ENCODE assay signal across 21 cellular contexts in the genomic region with DNA sequence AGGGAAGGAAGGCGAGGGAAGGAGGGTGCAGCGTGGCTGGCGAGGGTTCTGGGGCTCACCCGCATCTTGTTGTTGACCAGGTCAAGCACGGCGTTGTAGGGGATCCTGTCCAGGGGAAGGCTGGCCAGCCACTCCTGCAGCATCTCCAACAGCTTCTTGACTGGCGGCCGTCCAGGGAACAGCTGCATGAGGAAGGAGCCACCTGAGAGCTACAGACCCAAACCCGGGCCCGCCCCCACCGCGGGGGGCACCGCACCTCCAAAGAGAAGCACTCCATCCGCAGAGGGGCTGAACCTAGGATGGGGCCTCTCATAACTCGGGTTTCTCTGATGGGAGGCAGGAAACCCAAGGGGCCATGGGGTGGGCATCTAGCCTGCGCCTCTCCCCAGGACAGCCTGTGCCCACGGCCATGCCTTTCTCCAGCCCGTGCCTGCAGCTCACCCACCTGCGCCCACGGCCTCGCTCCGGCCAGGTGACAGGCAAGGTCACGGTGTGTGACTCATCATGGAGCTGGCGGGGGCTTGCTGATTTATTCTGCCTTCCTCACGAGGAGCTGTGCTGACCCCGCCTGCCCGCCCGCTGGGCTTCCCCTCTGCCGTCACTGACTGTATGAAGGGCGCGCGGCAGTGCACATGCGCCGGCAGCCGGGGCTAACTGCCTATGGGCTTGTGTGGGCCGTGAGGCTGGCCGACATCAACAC. TPM values are rescaled to one million over a fixed set of nuclear protein-coding genes. Genes with fewer than 3 reads are reported as not detected.
DNase-seq lines count a peak whose midpoint lies in the region; ATAC-seq, FAIRE-seq and TF ChIP-seq lines count a peak whose summit lies in the region.
"Had no signal": no experiment of that assay in that cellular context is flagged by ENCODE, and none has a peak within 500 bp of the region (broad histone marks: within the 10 kb centered on the region; RNA-seq: fewer than 3 reads in every experiment).

No MANE protein-coding gene starts in this region.

- peaks cover 3% of the 10 kb centered on the region for H3K9me1 ChIP-seq in K562 (ENCODE audit: control insufficient read depth, insufficient read depth, low read length)

- POLR2A ChIA-PET in K562 (lab: Yijun Ruan, JAX), result interaction anchor here (0.7 to 1.6 kb wide), 6 partner anchors 8 to 78 kb away, joined by 3 to 5 read pairs (median 4); no protein-coding TSS in a partner anchor

- FAIRE-seq in K562 (lab: Jason Lieb, UNC), result no peak
- FAIRE-seq: A549, D721Med, GM12891, H54 had no signal

- H3K27ac ChIP-seq in K562 (ENCODE audit: extremely low read depth, low read depth, low read length), result no peak overlapping the region
- H3K27ac ChIP-seq in upper lobe of right lung, result no peak overlapping the region
- H3K27ac ChIP-seq: 22Rv1, A549, C4-2B, GM23248 had no signal

- H3K36me3 ChIP-seq in H7 (replicated peaks; ENCODE audit: control insufficient read depth, insufficient read depth, low read length), result peaks cover 15% of the 10 kb centered on the region
- H3K36me3 ChIP-seq in K562 (ENCODE audit: control insufficient read depth, insufficient read depth, low read length), result peaks cover 84% of the 10 kb centered on the region; the same call in 2 of the 3 replicates
- peaks cover 35% of the 10 kb centered on the region for H3K36me3 ChIP-seq in upper lobe of right lung

- CTCF ChIA-PET in K562 (lab: Yijun Ruan, JAX; ENCODE audit: low intra/inter-chr PET ratio), result no interaction called here

- H3K4me3 ChIP-seq in H7 (ENCODE audit: insufficient read depth, low read depth, low read length) (no peak overlapping the region), K562 (no peak overlapping the region), upper lobe of right lung (no peak overlapping the region)
- H3K4me3 ChIP-seq: A549, GM23248 had no signal

- no peak overlapping the region for H3K9ac ChIP-seq in K562 (ENCODE audit: insufficient read depth in 1 of 2, low read depth in 2 of 2, low read length in 2 of 2)
- H3K9ac ChIP-seq: GM23248 had no signal

- no peak overlapping the region for H3K4me2 ChIP-seq in K562 (ENCODE audit: insufficient read depth, low read length)
- H3K4me2 ChIP-seq: A549 had no signal

- BruUV-seq in K562 (replicated peaks; lab: Mats Ljungman, UMichigan), result no TSS peak

- TF ChIP-seq POLR2A in K562 (conservative IDR thresholded peaks at IDR 0.05), result no peak

- TF ChIP-seq EP300 in K562 (IDR thresholded peaks at IDR 0.05; ENCODE audit: low read length), result no peak

- TF ChIP-seq CTCF in K562 (IDR thresholded peaks at IDR 0.05 in 2 of 3, conservative IDR thresholded peaks at IDR 0.05 in 1 of 3; ENCODE audit: insufficient read depth in 2 of 3, low read depth in 1 of 3, low read length in 3 of 3) (no peak), upper lobe of right lung (IDR thresholded peaks at IDR 0.05) (no peak)

- no peaks in the 10 kb centered on the region for H3K79me2 ChIP-seq in K562 (ENCODE audit: control insufficient read depth, insufficient read depth, low read length)

- 94% methylated on average over 14 of the region's 37 CpGs for WGBS in K562 (ENCODE audit: insufficient coverage, low coverage, missing lambda C conversion rate)

- peaks cover 9% of the 10 kb centered on the region for H4K20me1 ChIP-seq in K562 (replicated peaks; ENCODE audit: control insufficient read depth, insufficient read depth, low read length)

- H3K9me3 ChIP-seq in K562 (replicated peaks; ENCODE audit: control insufficient read depth, insufficient read depth, low read depth, low read length) (no peaks in the 10 kb centered on the region), upper lobe of right lung (no peaks in the 10 kb centered on the region)
- H3K9me3 ChIP-seq: A549 had no signal

- DNase-seq in Right ventricle myocardium inferior (ENCODE audit: missing footprints) (peak; percentile 64), left ventricle myocardium superior (no peak), H7 (peak; percentile 87), K562 (ENCODE audit: extremely low read depth in 1 of 4, low spot score in 3 of 4) (no peak), upper lobe of right lung (no peak), T1000 (lab: John Stamatoyannopoulos, UW) (no peak)
- DNase-seq: Caco-2; CD4-positive, alpha-beta T cell; GM23248 had no signal

- H3K27me3 ChIP-seq in H7 (ENCODE audit: control insufficient read depth, insufficient read depth, low read length) (no peaks in the 10 kb centered on the region), K562 (ENCODE audit: control insufficient read depth in 2 of 2, insufficient read depth in 2 of 2, low read length in 2 of 2) (no peaks in the 10 kb centered on the region), upper lobe of right lung (no peaks in the 10 kb centered on the region)

- no peak for TF ChIP-seq RAD21 in K562 (CRISPR knock-in tag; conservative IDR thresholded peaks at IDR 0.05 in 1 of 2, IDR thresholded peaks at IDR 0.05 in 1 of 2)

- ATAC-seq in Right ventricle myocardium inferior (no peak), left ventricle myocardium superior (no peak), K562 (no peak), upper lobe of right lung (peak; percentile 8), GM18511 (IDR thresholded peaks at IDR 0.05; ENCODE audit: unreplicated experiment) (no peak), HG03045 (IDR thresholded peaks at IDR 0.05; ENCODE audit: unreplicated experiment) (no peak)
- ATAC-seq: A549, HCT116 had no signal

- in situ Hi-C loops in K562 (cut with MboI), result no loop called here

- H3K4me1 ChIP-seq in K562 (replicated peaks in 1 of 2; ENCODE audit: control insufficient read depth in 2 of 2, insufficient read depth in 2 of 2, low read length in 2 of 2) (peaks cover 27 to 47% of the 10 kb centered on the region in 2 experiments), upper lobe of right lung (no peaks in the 10 kb centered on the region)
- H3K4me1 ChIP-seq: Caco-2 had no signal

- intact Hi-C loops in Right ventricle myocardium inferior (cut with DNase I) (no loop called here), left ventricle myocardium superior (cut with micrococcal nuclease) (no loop called here), K562 (cut with micrococcal nuclease) (no loop called here), upper lobe of right lung (cut with DNase I) (no loop called here)

- no peak overlapping the region for H2AFZ ChIP-seq in K562 (ENCODE audit: low read depth, low read length)
- H2AFZ ChIP-seq: GM23248 had no signal

TF ChIP-seq in K562, 482 proteins besides CTCF, POLR2A, EP300 and RAD21:
- no peak for TF ChIP-seq TAF1 (IDR thresholded peaks at IDR 0.05; ENCODE audit: control insufficient read depth, extremely low read depth, insufficient read depth, low read length, severe bottlenecking)
- peak; percentile 21 for TF ChIP-seq RBM22 (IDR thresholded peaks at IDR 0.05; ENCODE audit: low read depth, low read length, poor library complexity, severe bottlenecking)
- peak; percentile 53 for TF ChIP-seq POLR2G (IDR thresholded peaks at IDR 0.05; ENCODE audit: low read depth, low read length)
- TF ChIP-seq SMARCC2 (IDR thresholded peaks at IDR 0.05; ENCODE audit: low read depth), result no peak

RNA-seq across cellular contexts. Expression of a gene that starts 11.8 kb away (rescaled TPM):
- total RNA-seq in Right ventricle myocardium inferior, result not detected
- not detected for total RNA-seq in left ventricle myocardium superior
- 0.07 TPM in 1 of 2 replicates, not detected in the other for total RNA-seq in H7 (2014; rRNA removed; shearing (Covaris generic))
- 0.09 TPM in 1 of 2 replicates, not detected in the other for total RNA-seq in K562 (2011; cell fraction: chromatin; rRNA removed; ENCODE audit: low replicate concordance)
- not detected in 2 replicates for total RNA-seq in K562 (2011; cell fraction: nucleolus; rRNA removed)
- not detected in 2 replicates for total RNA-seq in K562 (2011; cell fraction: nucleoplasm; rRNA removed)
- total RNA-seq in K562 (2014; rRNA removed), result not detected in 2 replicates
- not detected in 2 replicates for total RNA-seq in K562 (2014; rRNA removed; fragmentation: Illumina TruSeq; extraction: Trizol)
- not detected in 2 replicates for total RNA-seq in K562 (2015; rRNA removed; fragmentation: Illumina TruSeq; extraction: Trizol)
- 0.09 TPM in 1 of 2 replicates, not detected in the other for total RNA-seq in K562 (2021)
- not detected in 2 replicates for polyA plus RNA-seq in K562 (2011; rRNA removed)
- not detected in 2 replicates for polyA plus RNA-seq in K562 (2011; cell fraction: cytosol; rRNA removed)
- 0.04 TPM in 1 of 2 replicates, not detected in the other for polyA plus RNA-seq in K562 (2011; cell fraction: nucleus; rRNA removed)
- 0.91 TPM in 1 of 2 replicates, not detected in the other for polyA plus RNA-seq in K562 (2012)
- polyA plus RNA-seq in K562 (2014; fragmentation: Illumina TruSeq; extraction: Trizol), result not detected in 2 replicates
- polyA plus RNA-seq in K562 (2014; fragmentation: Nextera tagmentation; extraction: Ambion mirVana), result not detected
- not detected in 2 replicates for polyA plus RNA-seq in K562 (2014; rRNA removed)
- not detected in 2 replicates for polyA minus RNA-seq in K562 (2011; rRNA and poly(A)+ RNA removed)
- polyA minus RNA-seq in K562 (2011; cell fraction: cytosol; rRNA and poly(A)+ RNA removed), result not detected in 2 replicates
- not detected in 2 replicates for polyA minus RNA-seq in K562 (2011; cell fraction: nucleus; rRNA and poly(A)+ RNA removed)
- total RNA-seq in upper lobe of right lung, result not detected
- total RNA-seq: G401, GM23248, HT-29 had no signal
- polyA plus RNA-seq: AG04450, GM23248 had no signal

RNA-seq across cellular contexts. Expression of a gene that starts 28.9 kb away (rescaled TPM):
- total RNA-seq in Right ventricle myocardium inferior (8.3 TPM), left ventricle myocardium superior (8.7 TPM), K562 (2014; rRNA removed) (12.7 and 15.0 TPM in 2 replicates), K562 (2014; rRNA removed; fragmentation: Illumina TruSeq; extraction: Trizol) (9.7 and 10.5 TPM in 2 replicates), K562 (2015; rRNA removed; fragmentation: Illumina TruSeq; extraction: Trizol) (11.7 and 12.2 TPM in 2 replicates), K562 (2021) (22.3 and 23.7 TPM in 2 replicates), upper lobe of right lung (13.1 TPM)
- total RNA-seq in H7 (2014; rRNA removed; shearing (Covaris generic)), result 22.6 and 24.6 TPM in 2 replicates
- 50.6 and 63.4 TPM in 2 replicates for total RNA-seq in K562 (2011; cell fraction: chromatin; rRNA removed; ENCODE audit: low replicate concordance)
- total RNA-seq in K562 (2011; cell fraction: nucleolus; rRNA removed), result 45.7 and 46.1 TPM in 2 replicates
- 35.5 and 45.4 TPM in 2 replicates for total RNA-seq in K562 (2011; cell fraction: nucleoplasm; rRNA removed)
- polyA plus RNA-seq in K562 (2011; rRNA removed) (13.5 and 21.5 TPM in 2 replicates), K562 (2014; fragmentation: Illumina TruSeq; extraction: Trizol) (16.1 and 17.4 TPM in 2 replicates), K562 (2014; fragmentation: Nextera tagmentation; extraction: Ambion mirVana) (under 1 TPM; 0.51 to 0.91 TPM), K562 (2014; rRNA removed) (23.6 and 24.2 TPM in 2 replicates)
- polyA plus RNA-seq in K562 (2011; cell fraction: cytosol; rRNA removed), result 7.9 and 11.0 TPM in 2 replicates
- polyA plus RNA-seq in K562 (2011; cell fraction: nucleus; rRNA removed), result 97.5 and 103 TPM in 2 replicates
- polyA plus RNA-seq in K562 (2012), result 14.6 and 32.6 TPM in 2 replicates
- 9.3 and 10.2 TPM in 2 replicates for polyA minus RNA-seq in K562 (2011; rRNA and poly(A)+ RNA removed)
- polyA minus RNA-seq in K562 (2011; cell fraction: cytosol; rRNA and poly(A)+ RNA removed), result 5.9 and 7.6 TPM in 2 replicates
- polyA minus RNA-seq in K562 (2011; cell fraction: nucleus; rRNA and poly(A)+ RNA removed), result 17.8 and 19.0 TPM in 2 replicates

Comparison
In these comparisons a context has a peak if more than half of its experiments do, and no peak if none do; other contexts are left out.
1. DNase-seq: peak in Right ventricle myocardium inferior (single experiment) and H7 (single experiment); none in left ventricle myocardium superior (single experiment), K562 (0 of 4), upper lobe of right lung (single experiment) and T1000 (single experiment).